8 cellular contexts compared by ENCODE assay signal in the genomic region with DNA sequence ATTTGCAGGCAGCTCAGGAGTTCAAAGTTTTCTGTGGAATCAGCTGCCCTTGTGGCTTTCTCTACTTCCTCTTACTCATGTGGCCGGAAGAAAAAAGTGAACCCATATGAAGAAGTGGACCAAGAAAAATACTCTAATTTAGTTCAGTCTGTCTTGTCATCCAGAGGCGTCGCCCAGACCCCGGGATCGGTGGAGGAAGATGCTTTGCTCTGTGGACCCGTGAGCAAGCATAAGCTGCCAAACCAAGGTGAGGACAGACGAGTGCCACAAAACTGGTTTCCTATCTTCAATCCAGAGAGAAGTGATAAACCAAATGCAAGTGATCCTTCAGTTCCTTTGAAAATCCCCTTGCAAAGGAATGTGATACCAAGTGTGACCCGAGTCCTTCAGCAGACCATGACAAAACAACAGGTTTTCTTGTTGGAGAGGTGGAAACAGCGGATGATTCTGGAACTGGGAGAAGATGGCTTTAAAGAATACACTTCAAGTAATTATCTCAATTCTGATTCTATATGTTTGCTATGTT. TPM values are rescaled to one million over a fixed set of nuclear protein-coding genes. Genes with fewer than 3 reads are reported as not detected.
DNase-seq lines count a peak whose midpoint lies in the region; ATAC-seq, FAIRE-seq and TF ChIP-seq lines count a peak whose summit lies in the region.

No MANE protein-coding gene starts in this region.

- SMC1A ChIA-PET in GM12878 (lab: Charles Lee; ENCODE audit: uncharacterized antibody, unreplicated experiment), result interaction anchor here (0.9 to 5.5 kb wide), 6 partner anchors 11 to 168 kb away, joined by 3 to 41 read pairs (median 10); no protein-coding TSS in a partner anchor

- H3K9me3 Mint-ChIP-seq in immature natural killer cell, result no peaks in the 10 kb centered on the region

- peaks cover 4 to 19% (median 9%) of the 10 kb centered on the region in 3 donors for H3K27me3 Mint-ChIP-seq in immature natural killer cell (ENCODE audit: low read depth in 3 of 3)

- H3K4me3 Mint-ChIP-seq in immature natural killer cell, result peak overlapping the region; percentile 88 to 96 (median 94)

- H3K27me3 ChIP-seq in PC-9 (ENCODE audit: insufficient read depth, low read depth) (no peaks in the 10 kb centered on the region), GM12878 (replicated peaks in 1 of 2; ENCODE audit: control insufficient read depth in 2 of 2, insufficient read depth in 2 of 2, low read length in 1 of 2) (no peaks in the 10 kb centered on the region), smooth muscle cell (ENCODE audit: low read depth) (no peaks in the 10 kb centered on the region)

- BruUV-seq in PC-9 (replicated peaks; lab: Mats Ljungman, UMichigan), result TSS peak; percentile 70
- BruUV-seq in GM12878 (replicated peaks; lab: Mats Ljungman, UMichigan), result TSS peak; percentile 67

- TF ChIP-seq RAD21 in GM12878 (IDR thresholded peaks at IDR 0.05; ENCODE audit: insufficient read depth, low read depth, low read length), result no peak

- H2AFZ ChIP-seq in PC-9 (peak overlapping the region; percentile 95), GM12878 (ENCODE audit: control insufficient read depth, low read depth, low read length) (peak overlapping the region; percentile 8; the same call in 1 of the 2 replicates), smooth muscle cell (ENCODE audit: low read depth) (peak overlapping the region; percentile 88)

- H3K4me1 Mint-ChIP-seq in immature natural killer cell, result peaks cover 75 to 80% of the 10 kb centered on the region in 2 donors

- intact Hi-C loops in PC-9 (cut with micrococcal nuclease; ENCODE audit: unreplicated experiment) (loop anchor here (2.0 to 5.0 kb wide), 3 partner anchors 401 to 537 kb away; a partner anchor contains a TSS), GM12878 (cut with micrococcal nuclease; ENCODE audit: unreplicated experiment) (loop anchor here (2.0 kb wide), 2 partner anchors 23 to 287 kb away; a partner anchor contains a TSS)

- peaks cover 11% of the 10 kb centered on the region for H3F3A ChIP-seq in PC-9 (ENCODE audit: insufficient read depth, low read depth)
- H3F3A ChIP-seq in smooth muscle cell (ENCODE audit: low read depth), result peaks cover 5% of the 10 kb centered on the region

- 0% methylated on average over 9 of the region's 9 CpGs for WGBS in GM12878 (ENCODE audit: insufficient coverage, insufficient replicate concordance, low lambda C conversion rate, missing lambda C conversion rate)
- WGBS in smooth muscle cell (ENCODE audit: low lambda C conversion rate), result 4% methylated on average over 9 of the region's 9 CpGs

- H3K9ac ChIP-seq in GM12878 (ENCODE audit: control insufficient read depth, insufficient read depth, low read length), result peak overlapping the region; percentile 99
- peak overlapping the region; percentile 98 for H3K9ac ChIP-seq in smooth muscle cell (ENCODE audit: low read depth)

- H3K4me1 ChIP-seq in PC-9 (replicated peaks; ENCODE audit: insufficient read depth) (peaks cover 59% of the 10 kb centered on the region), GM12878 (ENCODE audit: control insufficient read depth, insufficient read depth, low read length) (no peaks in the 10 kb centered on the region; the same call in 1 of the 2 replicates), smooth muscle cell (ENCODE audit: low read depth) (peaks cover 59% of the 10 kb centered on the region)

- RAD21 ChIA-PET in GM12878 (lab: Charles Lee; ENCODE audit: unreplicated experiment), result interaction anchor here (1.2 to 5.3 kb wide), 6 partner anchors 9 to 288 kb away, joined by 3 to 31 read pairs (median 8); no protein-coding TSS in a partner anchor

- in situ Hi-C loops in GM12878 (cut with MboI), result no loop called here

- H3K36me3 ChIP-seq in PC-9 (ENCODE audit: low read depth) (peaks cover 11% of the 10 kb centered on the region), GM12878 (ENCODE audit: control insufficient read depth in 2 of 2, insufficient read depth in 2 of 2, low read length in 1 of 2) (no peaks in the 10 kb centered on the region), smooth muscle cell (ENCODE audit: low read depth) (no peaks in the 10 kb centered on the region)

- H3K4me3 ChIP-seq in AG09309 (ENCODE audit: control insufficient read depth, low read depth, low read length) (peak overlapping the region; percentile 92), PC-9 (peak overlapping the region; percentile 96), GM12878 (peak overlapping the region; percentile 96), smooth muscle cell (peak overlapping the region; percentile 75)

- POLR2A ChIA-PET in PC-9 (lab: Charles Lee; ENCODE audit: unreplicated experiment) (interaction anchor here (0.6 to 0.7 kb wide), 3 partner anchors 351 to 356 kb away, joined by 3 to 5 read pairs (median 4); no protein-coding TSS in a partner anchor), GM12878 (lab: Charles Lee) (interaction anchor here (2.1 to 3.0 kb wide), 2 partner anchors 13 to 34 kb away, joined by 9 to 38 read pairs; no protein-coding TSS in a partner anchor)

- H3K9me3 ChIP-seq in PC-9 (ENCODE audit: insufficient read depth, low read depth) (no peaks in the 10 kb centered on the region), GM12878 (replicated peaks; ENCODE audit: control insufficient read depth, insufficient read depth, low read length) (no peaks in the 10 kb centered on the region), smooth muscle cell (replicated peaks; ENCODE audit: low read depth) (no peaks in the 10 kb centered on the region)

- peak overlapping the region; percentile 84 to 97 (median 96) for H3K27ac Mint-ChIP-seq in immature natural killer cell

- TF ChIP-seq POLR2A in GM12891 (IDR thresholded peaks at IDR 0.05; ENCODE audit: low read depth, low read length) (peak; percentile 73), GM12878 (IDR thresholded peaks at IDR 0.05; ENCODE audit: low read depth, low read length) (peak; percentile 75)

- peaks cover 3 to 4% (median 4%) of the 10 kb centered on the region in 3 donors for H3K36me3 Mint-ChIP-seq in immature natural killer cell

- H3K27ac ChIP-seq in PC-9, result peak overlapping the region; percentile 95
- H3K27ac ChIP-seq in GM12878 (ENCODE audit: control insufficient read depth, insufficient read depth), result peak overlapping the region; percentile 98
- H3K27ac ChIP-seq in smooth muscle cell (ENCODE audit: low read depth), result peak overlapping the region; percentile 99

- CTCF ChIA-PET in PC-9 (lab: Charles Lee) (no interaction called here), GM12878 (lab: Yijun Ruan, JAX) (interaction anchor here (1.9 to 7.4 kb wide), 4 partner anchors 8 to 26 kb away, joined by 5 to 88 read pairs (median 8); no protein-coding TSS in a partner anchor)

- FAIRE-seq in GM12891 (lab: Jason Lieb, UNC) (peak; percentile 23), GM12878 (lab: Jason Lieb, UNC) (no peak)

- peak overlapping the region; percentile 96 for H3K4me2 ChIP-seq in PC-9
- H3K4me2 ChIP-seq in GM12878 (ENCODE audit: control insufficient read depth, insufficient read depth), result peak overlapping the region; percentile 64
- H3K4me2 ChIP-seq in smooth muscle cell, result peak overlapping the region; percentile 89

- peak; percentile 9 for ATAC-seq in GM12878

- DNase-seq in AG09309 (ENCODE audit: low read depth) (no peak), GM12891 (ENCODE audit: insufficient read length, low spot score) (peak; percentile 22), PC-9 (peak in 1 of 2 experiments; percentile 61), GM12878 (ENCODE audit: low read depth, low spot score) (no peak), immature natural killer cell (peak; percentile 34 to 47 (median 35)), smooth muscle cell (lab: John Stamatoyannopoulos, UW; ENCODE audit: unreplicated experiment) (no peak), NCI-H2081 treated with DMSO at 0.1 percent for 48 hours (lab: John Stamatoyannopoulos, UW) (no peak), NCI-H2227 (lab: John Stamatoyannopoulos, UW; ENCODE audit: unreplicated experiment) (no peak)

- H4K20me1 ChIP-seq in PC-9 (ENCODE audit: insufficient read depth) (peaks cover 19% of the 10 kb centered on the region), GM12878 (ENCODE audit: control insufficient read depth, insufficient read depth) (no peaks in the 10 kb centered on the region), smooth muscle cell (ENCODE audit: low read depth) (peaks cover 32% of the 10 kb centered on the region)

- peak in 1 of 2 experiments; percentile 48; a peak in 2 of 4 replicates for TF ChIP-seq EP300 in GM12878 (IDR thresholded peaks at IDR 0.05; ENCODE audit: borderline replicate concordance in 1 of 2, control insufficient read depth in 1 of 2, low read depth in 2 of 2, low read length in 2 of 2)

- H3K9me2 ChIP-seq in PC-9 (ENCODE audit: insufficient read depth), result no peaks in the 10 kb centered on the region

- H3K79me2 ChIP-seq in PC-9 (ENCODE audit: low read depth) (peaks cover 92% of the 10 kb centered on the region), GM12878 (ENCODE audit: control insufficient read depth, insufficient read depth, low read length) (peaks cover 98% of the 10 kb centered on the region), smooth muscle cell (ENCODE audit: low read depth) (peaks cover 82% of the 10 kb centered on the region)

- no peak for TF ChIP-seq CTCF in AG09309 (IDR thresholded peaks at IDR 0.05; ENCODE audit: control insufficient read depth, insufficient read depth, low read depth, low read length, missing control alignments)
- TF ChIP-seq CTCF in PC-9 (conservative IDR thresholded peaks at IDR 0.05), result no peak
- no peak for TF ChIP-seq CTCF in GM12878 (IDR thresholded peaks at IDR 0.05 in 2 of 3, conservative IDR thresholded peaks at IDR 0.05 in 1 of 3; ENCODE audit: control insufficient read depth in 2 of 3, extremely low read depth in 1 of 3, insufficient read depth in 1 of 3, low read depth in 3 of 3, low read length in 3 of 3)
- no peak for TF ChIP-seq CTCF in smooth muscle cell (IDR thresholded peaks at IDR 0.05; ENCODE audit: borderline replicate concordance, insufficient read depth, poor library complexity, severe bottlenecking)

RNA-seq across cellular contexts. Expression of a gene that starts 1.1 kb away (rescaled TPM):
- polyA plus RNA-seq in GM12891 (2012; ENCODE audit: low read depth, missing spikeins), result 21.8 TPM
- total RNA-seq in PC-9 (2021) (31.3 and 42.8 TPM in 2 replicates), GM12878 (2014; rRNA removed) (15.7 and 18.0 TPM in 2 replicates), GM12878 (2014; rRNA removed; fragmentation: Illumina TruSeq; extraction: Trizol) (33.6 and 33.7 TPM in 2 replicates), GM12878 (2021) (26.8 and 27.6 TPM in 2 replicates), smooth muscle cell (16.0 and 18.3 TPM in 2 replicates)
- total RNA-seq in GM12878 (2013; cell fraction: nucleolus; rRNA removed), result 31.0 and 35.6 TPM in 2 replicates
- 24.8 TPM for polyA plus RNA-seq in GM12878 (2011; ENCODE audit: low read depth)
- polyA plus RNA-seq in GM12878 (2011; rRNA removed) (35.2 and 46.4 TPM in 2 replicates), GM12878 (2014; fragmentation: Illumina TruSeq; extraction: Trizol) (44.8 and 48.9 TPM in 2 replicates), GM12878 (2014; fragmentation: Nextera tagmentation; extraction: Ambion mirVana) (10 to 100 TPM; 13.4 to 14.1 TPM), GM12878 (2014; rRNA removed) (21.2 and 24.7 TPM in 2 replicates), GM12878 (2016; fragmentation: Nextera tagmentation; extraction: Ambion mirVana) (10 to 100 TPM; 37.9 to 40.8 TPM), immature natural killer cell (10 to 100 TPM in 2 of 3 donors, 1 to 10 TPM in 1; 2.9 to 19.9 (median 19.2) TPM), smooth muscle cell (15.7 and 20.6 TPM in 2 replicates)
- polyA plus RNA-seq in GM12878 (2011; cell fraction: cytosol; rRNA removed), result 16.6 and 18.2 TPM in 2 replicates
- polyA plus RNA-seq in GM12878 (2011; cell fraction: nucleus; rRNA removed), result 15.8 and 17.2 TPM in 2 replicates
- polyA plus RNA-seq in GM12878 (2012), result 23.4 and 24.9 TPM in 2 replicates
- 23.3 and 27.0 TPM in 2 replicates for polyA minus RNA-seq in GM12878 (2011; rRNA and poly(A)+ RNA removed)
- 14.6 and 16.2 TPM in 2 replicates for polyA minus RNA-seq in GM12878 (2011; cell fraction: cytosol; rRNA and poly(A)+ RNA removed)
- polyA minus RNA-seq in GM12878 (2011; cell fraction: nucleus; rRNA and poly(A)+ RNA removed), result 18.8 and 21.9 TPM in 2 replicates

RNA-seq across cellular contexts. Expression of a gene that starts 1.4 kb away (rescaled TPM):
- 178 TPM for polyA plus RNA-seq in GM12891 (2012; ENCODE audit: low read depth, missing spikeins)
- total RNA-seq in PC-9 (2021) (97.7 and 116 TPM in 2 replicates), GM12878 (2014; rRNA removed) (254 and 275 TPM in 2 replicates), GM12878 (2014; rRNA removed; fragmentation: Illumina TruSeq; extraction: Trizol) (303 and 316 TPM in 2 replicates), GM12878 (2021) (216 and 236 TPM in 2 replicates), smooth muscle cell (92.3 and 100 TPM in 2 replicates)
- 632 and 668 TPM in 2 replicates for total RNA-seq in GM12878 (2013; cell fraction: nucleolus; rRNA removed)
- polyA plus RNA-seq in GM12878 (2011; ENCODE audit: low read depth), result 155 TPM
- polyA plus RNA-seq in GM12878 (2011; rRNA removed) (288 and 497 TPM in 2 replicates), GM12878 (2014; fragmentation: Illumina TruSeq; extraction: Trizol) (301 and 362 TPM in 2 replicates), GM12878 (2014; fragmentation: Nextera tagmentation; extraction: Ambion mirVana) (100 to 1,000 TPM in 1 of 2 experiments, 10 to 100 TPM in 1; 92.9 to 152 TPM), GM12878 (2014; rRNA removed) (242 and 292 TPM in 2 replicates), GM12878 (2016; fragmentation: Nextera tagmentation; extraction: Ambion mirVana) (100 to 1,000 TPM; 154 to 178 TPM), immature natural killer cell (100 to 1,000 TPM in 1 of 3 donors, 10 to 100 TPM in 2; 63.2 to 103 (median 70.6) TPM), smooth muscle cell (46.3 and 49.8 TPM in 2 replicates)
- polyA plus RNA-seq in GM12878 (2011; cell fraction: cytosol; rRNA removed), result 153 and 185 TPM in 2 replicates
- 284 and 322 TPM in 2 replicates for polyA plus RNA-seq in GM12878 (2011; cell fraction: nucleus; rRNA removed)
- polyA plus RNA-seq in GM12878 (2012), result 206 and 209 TPM in 2 replicates
- 166 and 193 TPM in 2 replicates for polyA minus RNA-seq in GM12878 (2011; rRNA and poly(A)+ RNA removed)
- polyA minus RNA-seq in GM12878 (2011; cell fraction: cytosol; rRNA and poly(A)+ RNA removed), result 77.5 and 93.6 TPM in 2 replicates
- 192 and 319 TPM in 2 replicates for polyA minus RNA-seq in GM12878 (2011; cell fraction: nucleus; rRNA and poly(A)+ RNA removed)

Comparison
In these comparisons a context has a peak if more than half of its experiments do, and no peak if none do; other contexts are left out.
1. DNase-seq: peak in GM12891 (single experiment) and immature natural killer cell (3 of 3); none in AG09309 (single experiment), GM12878 (single experiment), smooth muscle cell (single experiment), NCI-H2081 treated with DMSO at 0.1 percent for 48 hours (single experiment) and NCI-H2227 (single experiment).
2. H2AFZ ChIP-seq: peak in every context shown above with its lines; median percentile 95 in PC-9; 88 in smooth muscle cell; 8 in GM12878.
3. Peak in every context shown above with its lines, with median percentiles within 50 percentile points of each other: H3K4me3 ChIP-seq, H3K27ac ChIP-seq and H3K4me2 ChIP-seq.